1 cellular context compared by ENCODE assay signal in genomic region chr5:81233080-81233634, GRCh38.
TF ChIP-seq lines count a peak whose summit lies in the region.

Gene CKMT2, plus strand, starts transcription at chr5:81233322. Its CDS starts 17,811 bp downstream, at chr5:81251133.

TF ChIP-seq in K562, 482 proteins besides CTCF, POLR2A, EP300 and RAD21 (continued from another document):
- no peak for TF ChIP-seq ZNF668 (CRISPR knock-in tag; IDR thresholded peaks at IDR 0.05)
TF ChIP-seq in K562: peak in this region for 1.
